8 cellular contexts compared by ENCODE assay signal in genomic region chr14:74618078-74618952, GRCh38. TPM values are rescaled to one million over a fixed set of nuclear protein-coding genes. Genes with fewer than 3 reads are reported as not detected.
A peak's percentile ranks its signal among the peaks of the same experiment; 100 is the strongest.
DNase-seq lines count a peak whose midpoint lies in the region; ATAC-seq and TF ChIP-seq lines count a peak whose summit lies in the region.

No MANE protein-coding gene starts in this region.

- H3K27me3 ChIP-seq in GM23338 (ENCODE audit: insufficient read depth) (no peaks in the 10 kb centered on the region), RWPE2 (ENCODE audit: insufficient read depth, poor library complexity, severe bottlenecking) (no peaks in the 10 kb centered on the region)

- H3K27ac Mint-ChIP-seq in GM23338, result no peak overlapping the region

- peaks cover 9% of the 10 kb centered on the region; the same call in 1 of the 2 replicates for H3K4me1 ChIP-seq in GM23338 (ENCODE audit: insufficient read depth)
- peaks cover 83% of the 10 kb centered on the region for H3K4me1 ChIP-seq in RWPE2 (ENCODE audit: insufficient read depth, poor library complexity, severe bottlenecking)

- ATAC-seq in GM23338 (no peak), RWPE2 (ENCODE audit: low read depth) (no peak), HG03095 (IDR thresholded peaks at IDR 0.05; ENCODE audit: unreplicated experiment) (no peak), HG02852 (IDR thresholded peaks at IDR 0.05; ENCODE audit: unreplicated experiment) (no peak)

- in situ Hi-C loops in G401 (cut with HindIII; ENCODE audit: low sequenced_read_pairs), result no loop called here

- H3K4me2 ChIP-seq in GM23338, result 0 out of 2 replicates have a peak overlapping the region, but pooled peaks have one; percentile 38

- no peak overlapping the region for H3K4me3 Mint-ChIP-seq in GM23338

- no peaks in the 10 kb centered on the region for H4K20me1 ChIP-seq in GM23338 (replicated peaks; ENCODE audit: insufficient read depth)

- H3K36me3 ChIP-seq in GM23338 (ENCODE audit: insufficient read depth) (no peaks in the 10 kb centered on the region), RWPE2 (ENCODE audit: low read depth) (0 out of 2 replicates have a peak, but pooled peaks cover 3% of the 10 kb centered on the region)

- no peaks in the 10 kb centered on the region for H3F3A ChIP-seq in GM23338 (replicated peaks; ENCODE audit: low read depth)

- H3K4me1 Mint-ChIP-seq in GM23338, result peaks cover 28% of the 10 kb centered on the region

- peak overlapping the region; percentile 87 for H2AFZ ChIP-seq in GM23338

- H3K27me3 Mint-ChIP-seq in GM23338 (ENCODE audit: insufficient read depth, low read depth, poor library complexity), result peaks cover 24% of the 10 kb centered on the region

- H3K79me2 ChIP-seq in GM23338 (replicated peaks; ENCODE audit: insufficient read depth), result no peaks in the 10 kb centered on the region

- TF ChIP-seq CTCF in GM23338 (conservative IDR thresholded peaks at IDR 0.05; ENCODE audit: low read depth in 2 of 2) (no peak), RWPE2 (IDR thresholded peaks at IDR 0.05; ENCODE audit: poor library complexity, severe bottlenecking) (peak; percentile 14)

- no peaks in the 10 kb centered on the region for H3K9me3 ChIP-seq in RWPE2 (ENCODE audit: severe bottlenecking)

- H3K27ac ChIP-seq in GM23338 (ENCODE audit: low read depth), result no peak overlapping the region
- H3K27ac ChIP-seq in RWPE2 (ENCODE audit: poor library complexity, severe bottlenecking), result peak overlapping the region; percentile 99

- H3K4me3 ChIP-seq in GM23338, result no peak overlapping the region
- H3K4me3 ChIP-seq in RWPE2 (ENCODE audit: severe bottlenecking), result no peak overlapping the region

- no peaks in the 10 kb centered on the region; the same call in 2 of the 3 replicates for H3K36me3 Mint-ChIP-seq in GM23338 (ENCODE audit: low read depth)

- H3K9me2 ChIP-seq in GM23338 (ENCODE audit: insufficient read depth), result no peaks in the 10 kb centered on the region

- H3K9me3 Mint-ChIP-seq in GM23338, result peaks cover 5% of the 10 kb centered on the region; the same call in 2 of the 3 replicates

- DNase-seq in GM23338 (ENCODE audit: low spot score) (no peak), RWPE2 (ENCODE audit: low spot score) (peak; percentile 83), kidney tubule cell (ENCODE audit: low spot score) (peak; percentile 98), G401 (ENCODE audit: low spot score) (no peak)
- peak; percentile 68 for DNase-seq in activated naive CD4-positive, alpha-beta T cell treated with Interleukin-2 at 50 U/mL for 16 hours
- DNase-seq in stimulated activated CD8-positive, alpha-beta memory T cell treated with anti-CD3 and anti-CD28 coated beads, Interleukin-2, amount 100 ng/mL, for 1 hour (ENCODE audit: low read depth in 2 of 2), result peak; percentile 52 to 53

TF ChIP-seq in GM23338, 12 proteins besides CTCF, POLR2A, EP300 and RAD21:
- TF ChIP-seq EZH2phosphoT487 (IDR thresholded peaks at IDR 0.05; ENCODE audit: unreplicated experiment) (no peak), ZNF114 (CRISPR knock-in tag; IDR thresholded peaks at IDR 0.05) (no peak), JUNB (IDR thresholded peaks at IDR 0.05; ENCODE audit: unreplicated experiment) (no peak), CREB1 (CRISPR knock-in tag; IDR thresholded peaks at IDR 0.05; ENCODE audit: low read depth) (no peak)

RNA-seq across cellular contexts. Expression of gene LTBP2, which starts 6.3 kb away (rescaled TPM):
- total RNA-seq in GM23338 (2014; rRNA removed; shearing (Covaris generic)), result 0.49 and 2.1 TPM in 2 replicates
- 0.27 and 0.35 TPM in 2 replicates for polyA plus RNA-seq in GM23338 (2016; fragmentation: Nextera tagmentation; extraction: Ambion mirVana)
- 30.0 and 33.4 TPM in 2 replicates for total RNA-seq in G401 (2014; rRNA removed; shearing (Covaris generic))

Comparison
In these comparisons a context has a peak if more than half of its experiments do, and no peak if none do; other contexts are left out.
1. DNase-seq: peak in RWPE2 (single experiment), activated naive CD4-positive, alpha-beta T cell treated with Interleukin-2 at 50 U/mL for 16 hours (single experiment), kidney tubule cell (single experiment) and stimulated activated CD8-positive, alpha-beta memory T cell treated with anti-CD3 and anti-CD28 coated beads, Interleukin-2, amount 100 ng/mL, for 1 hour (2 of 2); none in GM23338 (single experiment) and G401 (single experiment).
2. RNA of gene LTBP2, which starts 6.3 kb away (total RNA-seq): 30.0 to 33.4 TPM in G401; 0.49 to 2.1 TPM in GM23338; every median in the first group is over 10 times any median in the second.